In genomic region chr17:17041571-17042380, GRCh38 we compare ENCODE assay signal across 8 cellular contexts. TPM values are rescaled to one million over a fixed set of nuclear protein-coding genes. Genes with fewer than 3 reads are reported as not detected.
DNase-seq lines count a peak whose midpoint lies in the region; ATAC-seq and TF ChIP-seq lines count a peak whose summit lies in the region.

No MANE protein-coding gene starts in this region.

- H3K9me2 ChIP-seq in PC-9 (ENCODE audit: insufficient read depth), result no peaks in the 10 kb centered on the region

- H3K27me3 ChIP-seq in PC-9 (ENCODE audit: insufficient read depth, low read depth), result no peaks in the 10 kb centered on the region
- H3K27me3 ChIP-seq in esophagus squamous epithelium, result no peaks in the 10 kb centered on the region

- intact Hi-C loops in PC-9 (cut with micrococcal nuclease; ENCODE audit: unreplicated experiment) (no loop called here), esophagus squamous epithelium (cut with DNase I) (no loop called here)

- CTCF ChIA-PET in PC-9 (lab: Charles Lee), result interaction anchor here (0.7 to 0.9 kb wide), 2 partner anchors 11 to 12 kb away, joined by 3 to 4 read pairs; no protein-coding TSS in a partner anchor

- H3K36me3 ChIP-seq in PC-9 (ENCODE audit: low read depth) (peaks cover 25% of the 10 kb centered on the region), esophagus squamous epithelium (no peaks in the 10 kb centered on the region)

- peak overlapping the region; percentile 70 for H2AFZ ChIP-seq in PC-9

- peaks cover 42% of the 10 kb centered on the region for H3K79me2 ChIP-seq in PC-9 (ENCODE audit: low read depth)

- BruUV-seq in PC-9 (replicated peaks; lab: Mats Ljungman, UMichigan), result no TSS peak

- peak in 1 of 4 donors; percentile 24 for TF ChIP-seq POLR2A in esophagus squamous epithelium (IDR thresholded peaks at IDR 0.05)

- DNase-seq in DMS53 treated with DMSO at 0.1 percent for 48 hours (lab: John Stamatoyannopoulos, UW; ENCODE audit: unreplicated experiment) (peak; percentile 87), KG1 (lab: John Stamatoyannopoulos, UW) (peak; percentile 63), PC-9 (peak; percentile 93 to 99), esophagus squamous epithelium (lab: John Stamatoyannopoulos, UW) (peak; percentile 90), myocyte (ENCODE audit: low read depth) (peak; percentile 99)
- DNase-seq in activated T-cell treated with anti-CD3 and anti-CD28 coated beads, Interleukin-2, amount 50 U/mL, for 48 hours, result peak; percentile 97 to 98
- peak; percentile 90 for DNase-seq in stimulated activated CD8-positive, alpha-beta memory T cell treated with anti-CD3 and anti-CD28 coated beads, Interleukin-7, amount 100 ng/mL, for 24 hours (ENCODE audit: low read depth)

- peaks cover 59% of the 10 kb centered on the region for H3K4me1 ChIP-seq in PC-9 (replicated peaks; ENCODE audit: insufficient read depth)
- H3K4me1 ChIP-seq in esophagus squamous epithelium, result peaks cover 20 to 68% (median 36%) of the 10 kb centered on the region in 3 donors

- TF ChIP-seq CTCF in PC-9 (conservative IDR thresholded peaks at IDR 0.05) (no peak), esophagus squamous epithelium (IDR thresholded peaks at IDR 0.05) (peak in 1 of 6 experiments; percentile 6)

- H3K27ac ChIP-seq in PC-9, result peak overlapping the region; percentile 36
- H3K27ac ChIP-seq in esophagus squamous epithelium, result peak overlapping the region; percentile 85 to 93 (median 89)

- POLR2A ChIA-PET in PC-9 (lab: Charles Lee; ENCODE audit: unreplicated experiment), result interaction anchor here (0.6 to 1.0 kb wide), 3 partner anchors 9 to 13 kb away, joined by 4 read pairs; no protein-coding TSS in a partner anchor

- H3F3A ChIP-seq in PC-9 (ENCODE audit: insufficient read depth, low read depth), result peaks cover 64% of the 10 kb centered on the region

- H3K4me3 ChIP-seq in PC-9 (peak overlapping the region; percentile 60; the same call in 1 of the 2 replicates), esophagus squamous epithelium (peak overlapping the region; percentile 46 to 89 (median 76))

- peaks cover 35% of the 10 kb centered on the region for H4K20me1 ChIP-seq in PC-9 (ENCODE audit: insufficient read depth)

- H3K9me3 ChIP-seq in PC-9 (ENCODE audit: insufficient read depth, low read depth) (no peaks in the 10 kb centered on the region), esophagus squamous epithelium (no peaks in the 10 kb centered on the region)

- H3K4me2 ChIP-seq in PC-9, result peak overlapping the region; percentile 89

- ATAC-seq in GM21786 (IDR thresholded peaks at IDR 0.05; ENCODE audit: unreplicated experiment), result peak; percentile 90

- 11 to 17% methylated on average over 9 to 11 of the region's 44 CpGs for WGBS in esophagus squamous epithelium, 2 donors

RNA-seq across cellular contexts. Expression of gene MPRIP, which starts 0.5 kb away (rescaled TPM):
- 411 and 443 TPM in 2 replicates for total RNA-seq in PC-9 (2021)
- 100 to 1,000 TPM in 3 of 4 donors, 10 to 100 TPM in 1; 65.7 to 168 (median 147) TPM for total RNA-seq in esophagus squamous epithelium
- 137 and 150 TPM in 2 replicates for total RNA-seq in myocyte
- 314 TPM for polyA plus RNA-seq in myocyte (2012)

Comparison
In these comparisons a context has a peak if more than half of its experiments do, and no peak if none do; other contexts are left out.
1. Peak in every context shown above with its lines: DNase-seq, ATAC-seq, H3K4me3 ChIP-seq and H3K27ac ChIP-seq.